In the genomic region with DNA sequence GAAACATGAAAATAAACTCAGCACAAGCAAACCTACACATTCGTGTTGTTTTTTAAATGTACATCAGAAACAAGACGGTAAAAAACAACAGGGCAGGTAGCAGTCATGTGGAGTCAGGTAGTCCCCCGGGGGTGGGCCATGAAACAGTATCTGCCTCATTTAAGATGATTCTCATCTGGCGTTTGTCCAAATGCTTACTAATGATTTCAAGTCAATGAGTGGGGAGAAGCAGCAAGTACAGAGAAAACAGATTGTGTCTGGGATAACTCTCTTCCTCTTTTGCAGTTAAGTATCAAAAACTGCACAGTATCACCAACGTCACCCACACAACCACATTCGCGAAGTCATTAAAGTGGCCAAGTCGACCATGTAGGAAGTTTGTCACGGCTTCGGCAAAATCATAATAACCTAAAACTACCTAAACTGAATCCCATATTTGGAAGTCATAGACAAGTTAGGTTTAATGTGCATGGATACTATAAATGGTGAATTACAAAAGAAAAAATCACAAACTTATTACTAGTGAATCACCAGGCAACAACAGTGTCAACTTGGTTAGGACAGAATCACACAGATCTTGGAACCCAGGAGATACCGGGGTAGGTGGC, we compare ENCODE assay signal across 8 cellular contexts. TPM values are rescaled to one million over a fixed set of nuclear protein-coding genes. Genes with fewer than 3 reads are reported as not detected.
DNase-seq lines count a peak whose midpoint lies in the region; ATAC-seq and TF ChIP-seq lines count a peak whose summit lies in the region.

No MANE protein-coding gene starts in this region.

- no peak for DNase-seq in BJ (ENCODE audit: low read depth)
- DNase-seq in RKO (ENCODE audit: low spot score), result peak; percentile 86
- no peak for DNase-seq in breast epithelium (ENCODE audit: low spot score in 2 of 2)
- DNase-seq in medulla oblongata (ENCODE audit: extremely low spot score), result peak; percentile 74
- no peak for DNase-seq in uterus
- no peak for DNase-seq in NCI-H774 (lab: John Stamatoyannopoulos, UW)

- 4% methylated on average over 11 of the region's 11 CpGs for WGBS in HUES64

- H3K4me1 ChIP-seq in HUES64 (ENCODE audit: insufficient read depth, low read length), result peaks cover 19% of the 10 kb centered on the region
- H3K4me1 ChIP-seq in breast epithelium, result peaks cover 0 to 5% of the 10 kb centered on the region in 2 donors
- peaks cover 4 to 8% of the 10 kb centered on the region in 2 donors for H3K4me1 ChIP-seq in uterus

- TF ChIP-seq CTCF in BJ (IDR thresholded peaks at IDR 0.05; ENCODE audit: insufficient read depth, low read depth, low read length), result no peak
- no peak for TF ChIP-seq CTCF in breast epithelium (IDR thresholded peaks at IDR 0.05)
- TF ChIP-seq CTCF in uterus (IDR thresholded peaks at IDR 0.05), result no peak

- H3K9me3 ChIP-seq in HUES64 (ENCODE audit: insufficient read depth, low read depth, low read length) (no peaks in the 10 kb centered on the region), breast epithelium (no peaks in the 10 kb centered on the region), uterus (no peaks in the 10 kb centered on the region)

- H3K27me3 ChIP-seq in BJ (ENCODE audit: control insufficient read depth, insufficient read depth, low read length) (no peaks in the 10 kb centered on the region), HUES64 (ENCODE audit: insufficient read depth, low read length) (no peaks in the 10 kb centered on the region), breast epithelium (no peaks in the 10 kb centered on the region), uterus (no peaks in the 10 kb centered on the region)

- ATAC-seq in GM18867 (IDR thresholded peaks at IDR 0.05; ENCODE audit: unreplicated experiment), result peak; percentile 34

- POLR2A ChIA-PET in BJ (lab: Charles Lee), result interaction anchor here (0.5 to 0.6 kb wide), 3 partner anchors 35 to 287 kb away, joined by 3 to 4 read pairs (median 3); no protein-coding TSS in a partner anchor

- peak overlapping the region; percentile 53 for H3K27ac ChIP-seq in HUES64 (ENCODE audit: low read depth, low read length)
- H3K27ac ChIP-seq in breast epithelium, result peak overlapping the region; percentile 99 to 100
- H3K27ac ChIP-seq in uterus, result peak overlapping the region; percentile 95 to 98

- CTCF ChIA-PET in BJ (lab: Yijun Ruan, JAX), result interaction anchor here (0.9 to 2.1 kb wide), 5 partner anchors 18 to 44 kb away, joined by 3 to 9 read pairs (median 3); no protein-coding TSS in a partner anchor

- H3K36me3 ChIP-seq in BJ (ENCODE audit: control insufficient read depth, insufficient read depth, low read length) (no peaks in the 10 kb centered on the region), HUES64 (ENCODE audit: insufficient read depth, low read length) (no peaks in the 10 kb centered on the region; the same call in 1 of the 2 replicates), breast epithelium (no peaks in the 10 kb centered on the region), uterus (no peaks in the 10 kb centered on the region)

- H3K9ac ChIP-seq in HUES64 (ENCODE audit: low read depth, low read length), result peak overlapping the region; percentile 70

- TF ChIP-seq POLR2A in breast epithelium (IDR thresholded peaks at IDR 0.05), result no peak
- peak in 1 of 2 donors; percentile 20 for TF ChIP-seq POLR2A in uterus (IDR thresholded peaks at IDR 0.05)

- H3K4me3 ChIP-seq in BJ (ENCODE audit: low read depth, low read length) (peak overlapping the region; percentile 95), HUES64 (ENCODE audit: low read length) (peak overlapping the region; percentile 80), breast epithelium (peak overlapping the region; percentile 66 to 95 (median 75)), uterus (peak overlapping the region; percentile 74 to 76)

- intact Hi-C loops in breast epithelium (cut with DNase I; ENCODE audit: low total_unique reads) (no loop called here), uterus (cut with DNase I; ENCODE audit: low total_unique reads) (no loop called here)

RNA-seq across cellular contexts. Expression of gene LAPTM4A, which starts 1.2 kb away (rescaled TPM):
- polyA plus RNA-seq in BJ (2011; rRNA removed), result 379 and 855 TPM in 2 replicates
- 121 and 162 TPM in 2 replicates for polyA minus RNA-seq in BJ (2011; rRNA and poly(A)+ RNA removed)
- 165 TPM for polyA plus RNA-seq in HUES64 (2013, experiment 1 of 2)
- 183 TPM for polyA plus RNA-seq in HUES64 (2013, experiment 2 of 2)
- total RNA-seq in breast epithelium, result 100 to 1,000 TPM; 199 to 349 (median 264) TPM
- 100 to 1,000 TPM; 255 to 386 (median 292) TPM for total RNA-seq in uterus

RNA-seq across cellular contexts. Expression of gene MATN3, which starts 37.7 kb away (rescaled TPM):
- 0.92 and 0.97 TPM in 2 replicates for polyA plus RNA-seq in BJ (2011; rRNA removed)
- polyA minus RNA-seq in BJ (2011; rRNA and poly(A)+ RNA removed), result 0.51 and 0.66 TPM in 2 replicates
- polyA plus RNA-seq in HUES64 (2013, experiment 1 of 2), result 6.5 TPM
- 7.1 TPM for polyA plus RNA-seq in HUES64 (2013, experiment 2 of 2)
- total RNA-seq in breast epithelium (1 to 10 TPM; 1.3 to 2.9 (median 2.6) TPM), uterus (1 to 10 TPM; 1.2 to 2.1 (median 1.3) TPM)

Comparison
In these comparisons a context has a peak if more than half of its experiments do, and no peak if none do; other contexts are left out.
1. DNase-seq: peak in RKO (single experiment) and medulla oblongata (single experiment); none in BJ (single experiment), breast epithelium (0 of 2), uterus (0 of 2) and NCI-H774 (single experiment).
2. Peak in every context shown above with its lines, with median percentiles within 50 percentile points of each other: H3K4me3 ChIP-seq and H3K27ac ChIP-seq.